9 cellular contexts compared by ENCODE assay signal in the genomic region with DNA sequence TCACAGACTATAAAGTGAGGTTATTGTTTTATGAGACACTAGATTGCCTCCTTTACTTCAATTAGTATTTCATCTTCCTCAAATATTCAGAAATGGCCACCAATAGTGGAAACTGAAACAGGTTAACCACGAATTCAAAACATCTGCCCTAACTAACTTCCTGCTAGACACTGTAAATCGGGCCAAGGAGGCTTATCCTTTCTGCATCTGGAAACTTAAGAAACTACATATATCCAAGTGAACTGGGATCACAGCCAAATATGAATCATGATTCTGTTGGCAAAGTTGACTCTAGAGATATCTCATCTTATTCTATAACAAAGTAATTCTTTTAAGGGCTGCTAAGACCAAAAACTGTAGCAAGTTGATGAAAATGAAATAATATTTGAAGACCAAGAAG.
A peak's percentile ranks its signal among the peaks of the same experiment; 100 is the strongest.
DNase-seq lines count a peak whose midpoint lies in the region; ATAC-seq and TF ChIP-seq lines count a peak whose summit lies in the region.
"Had no signal": no experiment of that assay in that cellular context is flagged by ENCODE, and none has a peak within 500 bp of the region (broad histone marks: within the 10 kb centered on the region; RNA-seq: fewer than 3 reads in every experiment).

No MANE protein-coding gene starts in this region.

- H3K27me3 ChIP-seq in KMS-11 (ENCODE audit: insufficient read depth, low read depth) = no peaks in the 10 kb centered on the region
- no peaks in the 10 kb centered on the region for H3K27me3 ChIP-seq in testis

- H3K27ac ChIP-seq in KMS-11 (no peak overlapping the region), testis (no peak overlapping the region)

- peak overlapping the region; percentile 10; the same call in 1 of the 2 replicates for H3K4me2 ChIP-seq in KMS-11

- peaks cover 16% of the 10 kb centered on the region for H3K4me1 ChIP-seq in KMS-11 (ENCODE audit: low read depth, poor library complexity, severe bottlenecking)
- H3K4me1 ChIP-seq in testis = no peaks in the 10 kb centered on the region

- WGBS in testis, 2 donors = 44 to 55% methylated on average over 2 of the region's 2 CpGs

- ATAC-seq in GM21737 (IDR thresholded peaks at IDR 0.05; ENCODE audit: unreplicated experiment) = peak; percentile 61
- no peak for ATAC-seq in HG03039 (IDR thresholded peaks at IDR 0.05; ENCODE audit: unreplicated experiment)

- H3K4me3 ChIP-seq in KMS-11 (IDR thresholded peaks at IDR 0.05; ENCODE audit: insufficient read depth, low read depth, low read length) (no peak overlapping the region), epithelial cell of esophagus (ENCODE audit: low read length) (no peak overlapping the region), testis (no peak overlapping the region)

- no peaks in the 10 kb centered on the region for H3K9me3 ChIP-seq in testis

- H3K79me2 ChIP-seq in KMS-11 (ENCODE audit: insufficient read depth, low read depth) = no peaks in the 10 kb centered on the region

- no peak overlapping the region for H3K9ac ChIP-seq in KMS-11

- H3K36me3 ChIP-seq in KMS-11 (ENCODE audit: insufficient read depth) (no peaks in the 10 kb centered on the region), testis (ENCODE audit: low read depth, missing control alignments) (no peaks in the 10 kb centered on the region)

- TF ChIP-seq POLR2A in testis (IDR thresholded peaks at IDR 0.05) = no peak

- H2AFZ ChIP-seq in KMS-11 (ENCODE audit: low read depth) = no peak overlapping the region

- H4K20me1 ChIP-seq in KMS-11 (ENCODE audit: insufficient read depth) = no peaks in the 10 kb centered on the region

- TF ChIP-seq CTCF in KMS-11 (conservative IDR thresholded peaks at IDR 0.05; ENCODE audit: low read depth, low read length) (no peak), epithelial cell of esophagus (IDR thresholded peaks at IDR 0.05; ENCODE audit: insufficient read depth, low read depth, low read length, missing control alignments) (no peak), testis (IDR thresholded peaks at IDR 0.05) (no peak)

- intact Hi-C loops in testis (cut with DNase I; ENCODE audit: low total_unique reads) = no loop called here

- DNase-seq in AG08396 (ENCODE audit: low spot score) (peak; percentile 4), epithelial cell of esophagus (ENCODE audit: low read depth) (peak; percentile 92), testis (no peak), OCI-M2 (lab: John Stamatoyannopoulos, UW; ENCODE audit: unreplicated experiment) (no peak)
- DNase-seq in stimulated activated CD4-positive, alpha-beta T cell treated with anti-CD3 and anti-CD28 coated beads, Interleukin-12 subunit alpha, Interleukin-12 subunit beta, amount 100 ng/mL, for 4 hours = no peak
- DNase-seq: NCI-H2227 treated with DMSO at 0.1 percent for 48 hours had no signal

Comparison
In these comparisons a context has a peak if more than half of its experiments do, and no peak if none do; other contexts are left out.
1. DNase-seq: peak in AG08396 (single experiment) and epithelial cell of esophagus (single experiment); none in testis (single experiment), stimulated activated CD4-positive, alpha-beta T cell treated with anti-CD3 and anti-CD28 coated beads, Interleukin-12 subunit alpha, Interleukin-12 subunit beta, amount 100 ng/mL, for 4 hours (single experiment) and OCI-M2 (single experiment).